In genomic region chr5:68368686-68369359, GRCh38 we compare ENCODE assay signal across 12 cellular contexts.
DNase-seq lines count a peak whose midpoint lies in the region; ATAC-seq lines count a peak whose summit lies in the region.
"Had no signal": no experiment of that assay in that cellular context is flagged by ENCODE, and none has a peak within 500 bp of the region (broad histone marks: within the 10 kb centered on the region; RNA-seq: fewer than 3 reads in every experiment).

No MANE protein-coding gene starts in this region.

- no peak for ATAC-seq in HG03571 (IDR thresholded peaks at IDR 0.05; ENCODE audit: unreplicated experiment)
- no peak for ATAC-seq in left ventricle myocardium superior
- ATAC-seq in GM21423 (IDR thresholded peaks at IDR 0.05; ENCODE audit: unreplicated experiment) = no peak

- H3K27me3 Mint-ChIP-seq in activated CD4-positive, alpha-beta memory T cell treated with anti-CD3 and anti-CD28 coated beads for 36 hours = no peaks in the 10 kb centered on the region
- H3K27me3 Mint-ChIP-seq: stimulated activated naive B cell treated with anti-CD40 and anti-IgM and Interleukin-4, amounts not matched to agents 10 μg/mL and 1 μg/mL and 100 μg/mL, for 72 hours had no signal

- peaks cover 35% of the 10 kb centered on the region for H3K4me1 Mint-ChIP-seq in activated CD4-positive, alpha-beta memory T cell treated with anti-CD3 and anti-CD28 coated beads for 36 hours (ENCODE audit: low read depth)

- POLR2A ChIA-PET in activated CD4-positive, alpha-beta memory T cell treated with anti-CD3 and anti-CD28 coated beads for 36 hours (lab: Charles Lee) = no interaction called here

- no peak overlapping the region for H3K4me3 Mint-ChIP-seq in activated CD4-positive, alpha-beta memory T cell treated with anti-CD3 and anti-CD28 coated beads for 36 hours

- no peaks in the 10 kb centered on the region for H3K9me3 Mint-ChIP-seq in activated CD4-positive, alpha-beta memory T cell treated with anti-CD3 and anti-CD28 coated beads for 36 hours

- CTCF ChIA-PET in activated CD4-positive, alpha-beta memory T cell treated with anti-CD3 and anti-CD28 coated beads for 36 hours (lab: Charles Lee) = no interaction called here

- DNase-seq in DMS79 (lab: John Stamatoyannopoulos, UW) (peak; percentile 86), HT-29 (ENCODE audit: low spot score) (peak; percentile 22), iris pigment epithelial cell (ENCODE audit: low read depth) (peak; percentile 40), H4 (ENCODE audit: low spot score) (no peak), left ventricle myocardium superior (no peak)
- peak; percentile 34 for DNase-seq in activated CD4-positive, alpha-beta memory T cell treated with anti-CD3 and anti-CD28 coated beads for 36 hours
- DNase-seq: GOT3; islet precursor cell; right lobe of liver; stimulated activated naive B cell treated with anti-CD40 and anti-IgM and Interleukin-4, amounts not matched to agents 10 μg/mL and 1 μg/mL and 100 μg/mL, for 72 hours had no signal

- no peak overlapping the region for H3K27ac Mint-ChIP-seq in activated CD4-positive, alpha-beta memory T cell treated with anti-CD3 and anti-CD28 coated beads for 36 hours
- H3K27ac Mint-ChIP-seq: stimulated activated naive B cell treated with anti-CD40 and anti-IgM and Interleukin-4, amounts not matched to agents 10 μg/mL and 1 μg/mL and 100 μg/mL, for 72 hours had no signal

- intact Hi-C loops in activated CD4-positive, alpha-beta memory T cell treated with anti-CD3 and anti-CD28 coated beads for 36 hours (cut with micrococcal nuclease) = loop anchor here (1.0 to 2.0 kb wide), 7 partner anchors 12 to 95 kb away; no protein-coding TSS in a partner anchor
- intact Hi-C loops in left ventricle myocardium superior (cut with micrococcal nuclease) = no loop called here

- no peaks in the 10 kb centered on the region for H3K36me3 Mint-ChIP-seq in activated CD4-positive, alpha-beta memory T cell treated with anti-CD3 and anti-CD28 coated beads for 36 hours

Comparison
In these comparisons a context has a peak if more than half of its experiments do, and no peak if none do; other contexts are left out.
1. DNase-seq: peak in DMS79 (single experiment), HT-29 (single experiment), activated CD4-positive, alpha-beta memory T cell treated with anti-CD3 and anti-CD28 coated beads for 36 hours (single experiment) and iris pigment epithelial cell (single experiment); none in H4 (single experiment) and left ventricle myocardium superior (single experiment).